27 cellular contexts compared by ENCODE assay signal in the genomic region with DNA sequence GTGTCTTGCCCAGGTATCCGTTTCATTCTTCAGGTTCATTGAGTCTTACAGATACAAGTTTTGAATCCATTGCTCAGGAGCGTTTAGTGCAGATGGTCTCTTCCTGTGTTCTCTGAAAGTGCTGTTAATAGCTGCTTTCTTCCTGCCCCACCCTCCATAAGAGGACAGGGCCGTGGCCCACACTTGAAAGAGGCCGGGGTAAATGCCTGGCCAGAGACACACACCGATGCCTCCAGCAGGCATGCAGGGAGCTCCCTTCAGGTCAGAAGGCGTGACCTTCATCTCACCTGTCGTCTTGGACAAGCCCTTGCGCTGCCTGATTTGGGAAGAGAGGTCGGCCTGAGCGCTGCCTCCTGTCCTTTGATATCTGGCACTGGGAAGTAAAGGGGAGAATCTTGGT. TPM values are rescaled to one million over a fixed set of nuclear protein-coding genes. Genes with fewer than 3 reads are reported as not detected.
DNase-seq lines count a peak whose midpoint lies in the region; ATAC-seq and TF ChIP-seq lines count a peak whose summit lies in the region.
"Had no signal": no experiment of that assay in that cellular context is flagged by ENCODE, and none has a peak within 500 bp of the region (broad histone marks: within the 10 kb centered on the region; RNA-seq: fewer than 3 reads in every experiment).

No MANE protein-coding gene starts in this region.

- no peak overlapping the region for H3K4me3 Mint-ChIP-seq in osteocyte (ENCODE audit: unreplicated experiment)
- H3K4me3 Mint-ChIP-seq: activated naive CD4-positive, alpha-beta T cell treated with anti-CD3 and anti-CD28 coated beads for 36 hours; activated T-cell treated with anti-CD3 and anti-CD28 coated beads, Interleukin-2, amount 50 U/mL, for 72 hours; HFFc6; nephron had no signal

- 87% methylated on average over 10 of the region's 10 CpGs for WGBS in HUES64

- H3K27me3 ChIP-seq in HUES64 (ENCODE audit: insufficient read depth, low read length): no peaks in the 10 kb centered on the region
- H3K27me3 ChIP-seq in colonic mucosa: no peaks in the 10 kb centered on the region
- H3K27me3 ChIP-seq in gastrocnemius medialis: no peaks in the 10 kb centered on the region
- H3K27me3 ChIP-seq: heart right ventricle, sigmoid colon, testis had no signal

- peaks cover 51% of the 10 kb centered on the region for H3K36me3 Mint-ChIP-seq in osteocyte (ENCODE audit: unreplicated experiment)

- H3K36me3 ChIP-seq in HUES64 (ENCODE audit: insufficient read depth, low read length) (peaks cover 80% of the 10 kb centered on the region), colonic mucosa (peaks cover 50% of the 10 kb centered on the region), gastrocnemius medialis (peaks cover 7 to 78% of the 10 kb centered on the region in 2 donors)

- no peak for ATAC-seq in gastrocnemius medialis
- no peak for ATAC-seq in HG02678 (IDR thresholded peaks at IDR 0.05; ENCODE audit: unreplicated experiment)
- ATAC-seq in HG03095 (IDR thresholded peaks at IDR 0.05; ENCODE audit: unreplicated experiment): no peak
- ATAC-seq: activated T-cell treated with anti-CD3 and anti-CD28 coated beads, Interleukin-2, amount 50 U/mL, for 72 hours had no signal

- TF ChIP-seq CTCF in colonic mucosa (IDR thresholded peaks at IDR 0.05) (no peak), osteocyte (IDR thresholded peaks at IDR 0.05) (no peak), gastrocnemius medialis (IDR thresholded peaks at IDR 0.05 in 4 of 5, conservative IDR thresholded peaks at IDR 0.05 in 1 of 5) (no peak)

- peak overlapping the region; percentile 50 for H3K27ac Mint-ChIP-seq in osteocyte (ENCODE audit: unreplicated experiment)
- H3K27ac Mint-ChIP-seq: activated naive CD4-positive, alpha-beta T cell treated with anti-CD3 and anti-CD28 coated beads for 36 hours; HFFc6 had no signal

- no peaks in the 10 kb centered on the region for H3K9me3 ChIP-seq in HUES64 (ENCODE audit: insufficient read depth, low read depth, low read length)
- H3K9me3 ChIP-seq in colonic mucosa: no peaks in the 10 kb centered on the region
- H3K9me3 ChIP-seq in gastrocnemius medialis: no peaks in the 10 kb centered on the region
- H3K9me3 ChIP-seq: heart right ventricle, sigmoid colon, testis had no signal

- in situ Hi-C loops in gastrocnemius medialis (cut with MboI; ENCODE audit: low sequenced_read_pairs in 4 of 4): no loop called here

- H3K9me3 Mint-ChIP-seq in osteocyte (ENCODE audit: unreplicated experiment): no peaks in the 10 kb centered on the region
- H3K9me3 Mint-ChIP-seq: activated naive CD4-positive, alpha-beta T cell treated with anti-CD3 and anti-CD28 coated beads for 36 hours; activated T-cell treated with anti-CD3 and anti-CD28 coated beads, Interleukin-2, amount 50 U/mL, for 72 hours; HFFc6; nephron had no signal

- DNase-seq in DMS153 (lab: John Stamatoyannopoulos, UW): peak; percentile 50
- no peak for DNase-seq in DMS153 treated with DMSO at 0.1 percent for 48 hours (lab: John Stamatoyannopoulos, UW; ENCODE audit: unreplicated experiment)
- peak; percentile 36 for DNase-seq in colonic mucosa
- no peak for DNase-seq in osteocyte (ENCODE audit: extremely low spot score, unreplicated experiment)
- DNase-seq in gastrocnemius medialis: no peak
- DNase-seq: activated CD4-positive, CD25-positive, alpha-beta regulatory T cell; activated CD8-positive, alpha-beta memory T cell treated with anti-CD3 and anti-CD28 coated beads for 24 hours; activated naive CD4-positive, alpha-beta T cell treated with anti-CD3 and anti-CD28 coated beads for 36 hours; activated T-cell treated with anti-CD3 and anti-CD28 coated beads, Interleukin-2, amount 50 U/mL, for 72 hours; aorta; caudate nucleus; dermis blood vessel endothelial cell; heart right ventricle; HFFc6; midbrain; NCI-H1048; NCI-H526 treated with DMSO at 0.1 percent for 48 hours; posterior cingulate gyrus; SHP77; sigmoid colon; T1000; testis had no signal

- H3K27me3 Mint-ChIP-seq in osteocyte (ENCODE audit: unreplicated experiment): no peaks in the 10 kb centered on the region

- intact Hi-C loops in colonic mucosa (cut with DNase I) (no loop called here), gastrocnemius medialis (cut with DNase I; ENCODE audit: low total_unique reads) (no loop called here)

- no peak overlapping the region for H3K9ac ChIP-seq in HUES64 (ENCODE audit: low read depth, low read length)
- peak overlapping the region in 1 of 2 donors; percentile 80 for H3K9ac ChIP-seq in colonic mucosa (ENCODE audit: low read depth in 2 of 2, low read length in 2 of 2)

- H3K4me3 ChIP-seq in HUES64 (ENCODE audit: low read length): no peak overlapping the region
- no peak overlapping the region for H3K4me3 ChIP-seq in colonic mucosa
- H3K4me3 ChIP-seq in gastrocnemius medialis: no peak overlapping the region
- H3K4me3 ChIP-seq: heart right ventricle, sigmoid colon, testis had no signal

- H3K27ac ChIP-seq in HUES64 (ENCODE audit: low read depth, low read length) (peak overlapping the region; percentile 5; the same call in 1 of the 2 replicates), colonic mucosa (peak overlapping the region; percentile 85), gastrocnemius medialis (no peak overlapping the region)
- H3K27ac ChIP-seq: 22Rv1, sigmoid colon, testis had no signal

- H3K4me1 ChIP-seq in HUES64 (ENCODE audit: insufficient read depth, low read length) (peaks cover 13% of the 10 kb centered on the region; the same call in 1 of the 2 replicates), colonic mucosa (peaks cover 44% of the 10 kb centered on the region), gastrocnemius medialis (peaks cover 0 to 33% of the 10 kb centered on the region in 2 donors)
- H3K4me1 ChIP-seq: sigmoid colon had no signal

- peaks cover 32% of the 10 kb centered on the region for H3K4me1 Mint-ChIP-seq in osteocyte (ENCODE audit: unreplicated experiment)

- no peak for TF ChIP-seq POLR2A in gastrocnemius medialis (IDR thresholded peaks at IDR 0.05)

RNA-seq across cellular contexts. Expression of gene PRKAB1, which starts 11.6 kb away (rescaled TPM):
- polyA plus RNA-seq in HUES64 (2013, experiment 1 of 2): 25.8 TPM
- 24.5 TPM for polyA plus RNA-seq in HUES64 (2013, experiment 2 of 2)
- 10 to 100 TPM; 70.4 to 76.7 TPM for total RNA-seq in colonic mucosa
- 24.7 and 25.3 TPM in 2 replicates for total RNA-seq in osteocyte
- total RNA-seq in gastrocnemius medialis: 10 to 100 TPM in 3 of 4 donors, 1 to 10 TPM in 1; 7.1 to 21.0 (median 17.6) TPM

Comparison
In these comparisons a context has a peak if more than half of its experiments do, and no peak if none do; other contexts are left out.
1. DNase-seq: peak in DMS153 (single experiment) and colonic mucosa (single experiment); none in DMS153 treated with DMSO at 0.1 percent for 48 hours (single experiment), osteocyte (single experiment) and gastrocnemius medialis (0 of 2).
2. H3K27ac ChIP-seq: peak in HUES64 (single experiment) and colonic mucosa (single experiment); none in gastrocnemius medialis (0 of 4).